In the genomic region with DNA sequence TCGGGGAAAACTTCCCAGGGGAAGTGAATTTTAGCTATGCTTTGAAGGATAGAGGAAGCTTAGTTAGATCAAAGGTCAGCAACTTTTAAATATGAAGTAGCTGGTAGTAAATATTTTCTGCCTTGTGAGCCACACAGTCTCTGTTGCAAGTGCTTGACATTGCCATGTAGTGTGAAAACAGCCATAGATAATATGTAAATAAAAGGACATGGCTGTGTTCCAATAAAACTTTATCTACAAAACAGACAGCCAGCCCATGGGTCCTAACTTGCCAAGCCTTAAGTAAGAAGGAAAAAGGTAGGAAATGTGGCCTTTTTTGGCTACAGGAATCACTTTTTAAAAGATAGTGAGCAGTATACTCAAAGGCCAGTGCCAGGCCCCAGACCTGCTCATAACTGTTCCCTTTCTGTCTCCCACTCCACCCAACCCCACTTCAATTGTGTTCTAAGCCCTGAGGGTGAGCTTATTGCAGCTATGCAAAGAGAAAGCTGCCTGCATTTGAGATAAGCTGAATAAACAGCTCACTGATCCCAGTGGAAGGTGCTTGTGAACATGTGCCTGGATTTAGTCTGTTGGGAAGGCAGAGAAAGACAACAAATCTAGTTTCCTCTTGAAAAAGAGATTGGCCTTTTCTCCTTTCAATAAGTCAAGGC, we compare ENCODE assay signal across 1 cellular context.
TF ChIP-seq lines count a peak whose summit lies in the region.

No MANE protein-coding gene starts in this region.

TF ChIP-seq in HepG2, 621 proteins besides CTCF, POLR2A, EP300 and RAD21 (continued from another document and continues in another):
- no peak for TF ChIP-seq GTF2F1 (IDR thresholded peaks at IDR 0.05; ENCODE audit: low read length)
- TF ChIP-seq HHEX (CRISPR knock-in tag; IDR thresholded peaks at IDR 0.05): peak; percentile 95
- TF ChIP-seq, protein P1, sequence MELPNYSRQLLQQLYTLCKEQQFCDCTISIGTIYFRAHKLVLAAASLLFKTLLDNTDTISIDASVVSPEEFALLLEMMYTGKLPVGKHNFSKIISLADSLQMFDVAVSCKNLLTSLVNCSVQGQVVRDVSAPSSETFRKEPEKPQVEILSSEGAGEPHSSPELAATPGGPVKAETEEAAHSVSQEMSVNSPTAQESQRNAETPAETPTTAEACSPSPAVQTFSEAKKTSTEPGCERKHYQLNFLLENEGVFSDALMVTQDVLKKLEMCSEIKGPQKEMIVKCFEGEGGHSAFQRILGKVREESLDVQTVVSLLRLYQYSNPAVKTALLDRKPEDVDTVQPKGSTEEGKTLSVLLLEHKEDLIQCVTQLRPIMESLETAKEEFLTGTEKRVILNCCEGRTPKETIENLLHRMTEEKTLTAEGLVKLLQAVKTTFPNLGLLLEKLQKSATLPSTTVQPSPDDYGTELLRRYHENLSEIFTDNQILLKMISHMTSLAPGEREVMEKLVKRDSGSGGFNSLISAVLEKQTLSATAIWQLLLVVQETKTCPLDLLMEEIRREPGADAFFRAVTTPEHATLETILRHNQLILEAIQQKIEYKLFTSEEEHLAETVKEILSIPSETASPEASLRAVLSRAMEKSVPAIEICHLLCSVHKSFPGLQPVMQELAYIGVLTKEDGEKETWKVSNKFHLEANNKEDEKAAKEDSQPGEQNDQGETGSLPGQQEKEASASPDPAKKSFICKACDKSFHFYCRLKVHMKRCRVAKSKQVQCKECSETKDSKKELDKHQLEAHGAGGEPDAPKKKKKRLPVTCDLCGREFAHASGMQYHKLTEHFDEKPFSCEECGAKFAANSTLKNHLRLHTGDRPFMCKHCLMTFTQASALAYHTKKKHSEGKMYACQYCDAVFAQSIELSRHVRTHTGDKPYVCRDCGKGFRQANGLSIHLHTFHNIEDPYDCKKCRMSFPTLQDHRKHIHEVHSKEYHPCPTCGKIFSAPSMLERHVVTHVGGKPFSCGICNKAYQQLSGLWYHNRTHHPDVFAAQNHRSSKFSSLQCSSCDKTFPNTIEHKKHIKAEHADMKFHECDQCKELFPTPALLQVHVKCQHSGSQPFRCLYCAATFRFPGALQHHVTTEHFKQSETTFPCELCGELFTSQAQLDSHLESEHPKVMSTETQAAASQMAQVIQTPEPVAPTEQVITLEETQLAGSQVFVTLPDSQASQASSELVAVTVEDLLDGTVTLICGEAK (IDR thresholded peaks at IDR 0.05): peak; percentile 88
- TF ChIP-seq, protein P1 (CRISPR knock-in tag; IDR thresholded peaks at IDR 0.05): peak; percentile 99
- TF ChIP-seq HDAC2 (CRISPR knock-in tag; IDR thresholded peaks at IDR 0.05): peak; percentile 66; the same call in 1 of the 2 replicates
- TF ChIP-seq, protein P2, sequence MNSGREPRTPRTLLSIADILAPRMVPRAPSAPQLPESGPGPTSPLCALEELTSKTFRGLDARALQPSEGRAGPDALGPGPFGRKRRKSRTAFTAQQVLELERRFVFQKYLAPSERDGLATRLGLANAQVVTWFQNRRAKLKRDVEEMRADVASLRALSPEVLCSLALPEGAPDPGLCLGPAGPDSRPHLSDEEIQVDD (CRISPR knock-in tag; IDR thresholded peaks at IDR 0.05; ENCODE audit: borderline replicate concordance): no peak
- no peak for TF ChIP-seq TCF7L2 (IDR thresholded peaks at IDR 0.05; ENCODE audit: low read depth, low read length)
- no peak for TF ChIP-seq ADNP (CRISPR knock-in tag; IDR thresholded peaks at IDR 0.05)
- TF ChIP-seq ZNF768 (CRISPR knock-in tag; IDR thresholded peaks at IDR 0.05): no peak
- no peak for TF ChIP-seq ZNF567 (CRISPR knock-in tag; IDR thresholded peaks at IDR 0.05; ENCODE audit: borderline replicate concordance)
- TF ChIP-seq SRY (CRISPR knock-in tag; IDR thresholded peaks at IDR 0.05): no peak
- 0 out of 2 replicates have a peak, but pooled peaks have one; percentile 27 for TF ChIP-seq FOXJ3 (CRISPR knock-in tag; IDR thresholded peaks at IDR 0.05; ENCODE audit: borderline replicate concordance)
- TF ChIP-seq ZSCAN25 (CRISPR knock-in tag; IDR thresholded peaks at IDR 0.05): no peak
- TF ChIP-seq, protein P3, sequence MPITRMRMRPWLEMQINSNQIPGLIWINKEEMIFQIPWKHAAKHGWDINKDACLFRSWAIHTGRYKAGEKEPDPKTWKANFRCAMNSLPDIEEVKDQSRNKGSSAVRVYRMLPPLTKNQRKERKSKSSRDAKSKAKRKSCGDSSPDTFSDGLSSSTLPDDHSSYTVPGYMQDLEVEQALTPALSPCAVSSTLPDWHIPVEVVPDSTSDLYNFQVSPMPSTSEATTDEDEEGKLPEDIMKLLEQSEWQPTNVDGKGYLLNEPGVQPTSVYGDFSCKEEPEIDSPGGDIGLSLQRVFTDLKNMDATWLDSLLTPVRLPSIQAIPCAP (CRISPR knock-in tag; IDR thresholded peaks at IDR 0.05; ENCODE audit: low read depth): no peak
- TF ChIP-seq, protein P4, sequence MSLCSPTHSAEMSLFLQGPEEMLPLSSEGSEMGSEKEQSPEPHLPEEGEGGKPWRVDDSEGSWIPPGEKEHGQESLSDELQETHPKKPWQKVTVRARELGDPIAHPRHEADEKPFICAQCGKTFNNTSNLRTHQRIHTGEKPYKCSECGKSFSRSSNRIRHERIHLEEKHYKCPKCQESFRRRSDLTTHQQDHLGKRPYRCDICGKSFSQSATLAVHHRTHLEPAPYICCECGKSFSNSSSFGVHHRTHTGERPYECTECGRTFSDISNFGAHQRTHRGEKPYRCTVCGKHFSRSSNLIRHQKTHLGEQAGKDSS (CRISPR knock-in tag; IDR thresholded peaks at IDR 0.05; ENCODE audit: borderline replicate concordance, low read depth): no peak
- no peak for TF ChIP-seq ZNF331 (CRISPR knock-in tag; IDR thresholded peaks at IDR 0.05)
- 0 out of 2 replicates have a peak, but pooled peaks have one; percentile 5 for TF ChIP-seq KLF6 (CRISPR knock-in tag; IDR thresholded peaks at IDR 0.05)
- TF ChIP-seq KAT7 (CRISPR knock-in tag; IDR thresholded peaks at IDR 0.05; ENCODE audit: borderline replicate concordance): no peak
- no peak for TF ChIP-seq GABPB1 (CRISPR knock-in tag; IDR thresholded peaks at IDR 0.05)
- TF ChIP-seq ZNF251 (CRISPR knock-in tag; IDR thresholded peaks at IDR 0.05): no peak
- TF ChIP-seq SIN3B (IDR thresholded peaks at IDR 0.05; ENCODE audit: low read length): no peak
- TF ChIP-seq ZNF430 (CRISPR knock-in tag; IDR thresholded peaks at IDR 0.05): 0 out of 2 replicates have a peak, but pooled peaks have one; percentile 21
- TF ChIP-seq ZNF292 (CRISPR knock-in tag; IDR thresholded peaks at IDR 0.05; ENCODE audit: borderline replicate concordance, low read depth): peak; percentile 97; the same call in 1 of the 2 replicates
- TF ChIP-seq ZNF816 (CRISPR knock-in tag; IDR thresholded peaks at IDR 0.05; ENCODE audit: borderline replicate concordance): no peak
- TF ChIP-seq MED1 (CRISPR knock-in tag; IDR thresholded peaks at IDR 0.05): peak; percentile 31; the same call in 1 of the 2 replicates
- TF ChIP-seq, protein P5, sequence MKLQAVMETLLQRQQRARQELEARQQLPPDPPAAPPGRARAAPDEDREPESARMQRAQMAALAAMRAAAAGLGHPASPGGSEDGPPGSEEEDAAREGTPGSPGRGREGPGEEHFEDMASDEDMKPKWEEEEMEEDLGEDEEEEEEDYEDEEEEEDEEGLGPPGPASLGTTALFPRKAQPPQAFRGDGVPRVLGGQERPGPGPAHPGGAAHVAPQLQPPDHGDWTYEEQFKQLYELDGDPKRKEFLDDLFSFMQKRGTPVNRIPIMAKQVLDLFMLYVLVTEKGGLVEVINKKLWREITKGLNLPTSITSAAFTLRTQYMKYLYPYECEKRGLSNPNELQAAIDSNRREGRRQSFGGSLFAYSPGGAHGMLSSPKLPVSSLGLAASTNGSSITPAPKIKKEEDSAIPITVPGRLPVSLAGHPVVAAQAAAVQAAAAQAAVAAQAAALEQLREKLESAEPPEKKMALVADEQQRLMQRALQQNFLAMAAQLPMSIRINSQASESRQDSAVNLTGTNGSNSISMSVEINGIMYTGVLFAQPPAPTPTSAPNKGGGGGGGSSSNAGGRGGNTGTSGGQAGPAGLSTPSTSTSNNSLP (IDR thresholded peaks at IDR 0.05; ENCODE audit: low read depth, low read length): no peak; the same call in 1 of the 2 replicates
- TF ChIP-seq, protein P6, sequence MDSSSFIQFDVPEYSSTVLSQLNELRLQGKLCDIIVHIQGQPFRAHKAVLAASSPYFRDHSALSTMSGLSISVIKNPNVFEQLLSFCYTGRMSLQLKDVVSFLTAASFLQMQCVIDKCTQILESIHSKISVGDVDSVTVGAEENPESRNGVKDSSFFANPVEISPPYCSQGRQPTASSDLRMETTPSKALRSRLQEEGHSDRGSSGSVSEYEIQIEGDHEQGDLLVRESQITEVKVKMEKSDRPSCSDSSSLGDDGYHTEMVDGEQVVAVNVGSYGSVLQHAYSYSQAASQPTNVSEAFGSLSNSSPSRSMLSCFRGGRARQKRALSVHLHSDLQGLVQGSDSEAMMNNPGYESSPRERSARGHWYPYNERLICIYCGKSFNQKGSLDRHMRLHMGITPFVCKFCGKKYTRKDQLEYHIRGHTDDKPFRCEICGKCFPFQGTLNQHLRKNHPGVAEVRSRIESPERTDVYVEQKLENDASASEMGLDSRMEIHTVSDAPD (CRISPR knock-in tag; IDR thresholded peaks at IDR 0.05): no peak
- TF ChIP-seq, protein P7, sequence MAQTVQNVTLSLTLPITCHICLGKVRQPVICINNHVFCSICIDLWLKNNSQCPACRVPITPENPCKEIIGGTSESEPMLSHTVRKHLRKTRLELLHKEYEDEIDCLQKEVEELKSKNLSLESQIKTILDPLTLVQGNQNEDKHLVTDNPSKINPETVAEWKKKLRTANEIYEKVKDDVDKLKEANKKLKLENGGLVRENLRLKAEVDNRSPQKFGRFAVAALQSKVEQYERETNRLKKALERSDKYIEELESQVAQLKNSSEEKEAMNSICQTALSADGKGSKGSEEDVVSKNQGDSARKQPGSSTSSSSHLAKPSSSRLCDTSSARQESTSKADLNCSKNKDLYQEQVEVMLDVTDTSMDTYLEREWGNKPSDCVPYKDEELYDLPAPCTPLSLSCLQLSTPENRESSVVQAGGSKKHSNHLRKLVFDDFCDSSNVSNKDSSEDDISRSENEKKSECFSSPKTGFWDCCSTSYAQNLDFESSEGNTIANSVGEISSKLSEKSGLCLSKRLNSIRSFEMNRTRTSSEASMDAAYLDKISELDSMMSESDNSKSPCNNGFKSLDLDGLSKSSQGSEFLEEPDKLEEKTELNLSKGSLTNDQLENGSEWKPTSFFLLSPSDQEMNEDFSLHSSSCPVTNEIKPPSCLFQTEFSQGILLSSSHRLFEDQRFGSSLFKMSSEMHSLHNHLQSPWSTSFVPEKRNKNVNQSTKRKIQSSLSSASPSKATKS (CRISPR knock-in tag; IDR thresholded peaks at IDR 0.05): no peak
- TF ChIP-seq, protein P8, sequence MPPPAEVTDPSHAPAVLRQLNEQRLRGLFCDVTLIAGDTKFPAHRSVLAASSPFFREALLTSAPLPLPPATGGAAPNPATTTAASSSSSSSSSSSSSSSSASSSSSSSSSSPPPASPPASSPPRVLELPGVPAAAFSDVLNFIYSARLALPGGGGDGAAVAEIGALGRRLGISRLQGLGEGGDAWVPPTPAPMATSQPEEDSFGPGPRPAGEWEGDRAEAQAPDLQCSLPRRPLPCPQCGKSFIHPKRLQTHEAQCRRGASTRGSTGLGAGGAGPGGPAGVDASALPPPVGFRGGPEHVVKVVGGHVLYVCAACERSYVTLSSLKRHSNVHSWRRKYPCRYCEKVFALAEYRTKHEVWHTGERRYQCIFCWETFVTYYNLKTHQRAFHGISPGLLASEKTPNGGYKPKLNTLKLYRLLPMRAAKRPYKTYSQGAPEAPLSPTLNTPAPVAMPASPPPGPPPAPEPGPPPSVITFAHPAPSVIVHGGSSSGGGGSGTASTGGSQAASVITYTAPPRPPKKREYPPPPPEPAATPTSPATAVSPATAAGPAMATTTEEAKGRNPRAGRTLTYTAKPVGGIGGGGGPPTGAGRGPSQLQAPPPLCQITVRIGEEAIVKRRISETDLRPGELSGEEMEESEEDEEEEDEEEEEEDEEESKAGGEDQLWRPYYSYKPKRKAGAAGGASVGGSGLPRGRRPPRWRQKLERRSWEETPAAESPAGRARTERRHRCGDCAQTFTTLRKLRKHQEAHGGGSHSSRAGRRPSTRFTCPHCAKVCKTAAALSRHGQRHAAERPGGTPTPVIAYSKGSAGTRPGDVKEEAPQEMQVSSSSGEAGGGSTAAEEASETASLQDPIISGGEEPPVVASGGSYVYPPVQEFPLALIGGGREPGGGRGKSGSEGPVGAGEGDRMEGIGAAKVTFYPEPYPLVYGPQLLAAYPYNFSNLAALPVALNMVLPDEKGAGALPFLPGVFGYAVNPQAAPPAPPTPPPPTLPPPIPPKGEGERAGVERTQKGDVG (CRISPR knock-in tag; IDR thresholded peaks at IDR 0.05; ENCODE audit: borderline replicate concordance): no peak
- TF ChIP-seq REL (CRISPR knock-in tag; conservative IDR thresholded peaks at IDR 0.05): no peak
- no peak for TF ChIP-seq ZSCAN29 (CRISPR knock-in tag; conservative IDR thresholded peaks at IDR 0.05)
- TF ChIP-seq, protein P9, sequence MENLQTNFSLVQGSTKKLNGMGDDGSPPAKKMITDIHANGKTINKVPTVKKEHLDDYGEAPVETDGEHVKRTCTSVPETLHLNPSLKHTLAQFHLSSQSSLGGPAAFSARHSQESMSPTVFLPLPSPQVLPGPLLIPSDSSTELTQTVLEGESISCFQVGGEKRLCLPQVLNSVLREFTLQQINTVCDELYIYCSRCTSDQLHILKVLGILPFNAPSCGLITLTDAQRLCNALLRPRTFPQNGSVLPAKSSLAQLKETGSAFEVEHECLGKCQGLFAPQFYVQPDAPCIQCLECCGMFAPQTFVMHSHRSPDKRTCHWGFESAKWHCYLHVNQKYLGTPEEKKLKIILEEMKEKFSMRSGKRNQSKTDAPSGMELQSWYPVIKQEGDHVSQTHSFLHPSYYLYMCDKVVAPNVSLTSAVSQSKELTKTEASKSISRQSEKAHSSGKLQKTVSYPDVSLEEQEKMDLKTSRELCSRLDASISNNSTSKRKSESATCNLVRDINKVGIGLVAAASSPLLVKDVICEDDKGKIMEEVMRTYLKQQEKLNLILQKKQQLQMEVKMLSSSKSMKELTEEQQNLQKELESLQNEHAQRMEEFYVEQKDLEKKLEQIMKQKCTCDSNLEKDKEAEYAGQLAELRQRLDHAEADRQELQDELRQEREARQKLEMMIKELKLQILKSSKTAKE (CRISPR knock-in tag; IDR thresholded peaks at IDR 0.05; ENCODE audit: borderline replicate concordance): peak; percentile 44; the same call in 1 of the 2 replicates
